In the genomic region with DNA sequence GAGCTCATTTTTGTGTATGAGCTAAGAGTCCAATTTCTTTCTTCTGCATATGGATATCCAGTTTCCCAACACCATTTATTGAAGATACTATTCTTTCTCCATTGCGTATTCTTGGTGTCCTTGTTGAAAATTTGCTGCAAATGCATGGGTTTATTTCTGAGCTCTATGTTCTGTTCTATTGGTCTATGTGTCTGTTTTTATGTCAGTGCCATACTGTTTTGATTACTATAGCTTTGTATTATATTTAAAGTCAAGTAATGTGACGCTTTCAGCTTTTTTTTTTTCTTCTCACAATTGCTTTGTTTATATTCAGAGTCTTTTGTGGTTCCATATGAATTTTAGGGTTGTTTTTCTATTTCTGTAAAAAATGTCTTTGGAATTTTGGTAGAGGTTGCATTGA, we compare ENCODE assay signal across 35 cellular contexts.
"Had no signal": no experiment of that assay in that cellular context is flagged by ENCODE, and none has a peak within 500 bp of the region (broad histone marks: within the 10 kb centered on the region; RNA-seq: fewer than 3 reads in every experiment).

No MANE protein-coding gene starts in this region.

- H3K27me3 ChIP-seq: MG63 had no signal

- H3K4me3 ChIP-seq: MG63 had no signal

- H3K36me3 ChIP-seq: MG63 had no signal

- DNase-seq: Kasumi-1, MG63, MM.1S, MV-4-11, NCI-H1048, NCI-H1092, NCI-H1092 treated with DMSO at 0.1 percent for 48 hours, NCI-H1105, NCI-H1105 treated with DMSO at 0.1 percent for 48 hours, NCI-H1417, NCI-H1417 treated with DMSO at 0.1 percent for 48 hours, NCI-H1436, NCI-H1436 treated with DMSO at 0.1 percent for 48 hours, NCI-H146, NCI-H1694, NCI-H1694 treated with DMSO at 0.1 percent for 48 hours, NCI-H187, NCI-H187 treated with DMSO at 0.1 percent for 48 hours, NCI-H1930, NCI-H2029, NCI-H2029 treated with DMSO at 0.1 percent for 48 hours, NCI-H2081, NCI-H2081 treated with DMSO at 0.1 percent for 48 hours, NCI-H2107, NCI-H2171, NCI-H2171 treated with DMSO at 0.1 percent for 48 hours, NCI-H2227 treated with DMSO at 0.1 percent for 48 hours, NCI-H226, NCI-H446, NCI-H446 treated with DMSO at 0.1 percent for 48 hours, NCI-H510A, NCI-H510A treated with DMSO at 0.1 percent for 48 hours, NCI-H524, NCI-H524 treated with DMSO at 0.1 percent for 48 hours, NCI-H526 had no signal
